In genomic region chr14:68795602-68796417, GRCh38 we compare ENCODE assay signal across 8 cellular contexts. TPM values are rescaled to one million over a fixed set of nuclear protein-coding genes. Genes with fewer than 3 reads are reported as not detected.
DNase-seq lines count a peak whose midpoint lies in the region; ATAC-seq and TF ChIP-seq lines count a peak whose summit lies in the region.

No MANE protein-coding gene starts in this region.

- TF ChIP-seq EP300 in SK-N-SH (IDR thresholded peaks at IDR 0.05; ENCODE audit: borderline replicate concordance in 1 of 2, low read depth in 1 of 2, low read length in 1 of 2), result no peak

- H2AFZ ChIP-seq in SK-N-SH (ENCODE audit: low read depth), result peak overlapping the region; percentile 58

- H3F3A ChIP-seq in SK-N-SH (replicated peaks; ENCODE audit: insufficient read depth), result peaks cover 51% of the 10 kb centered on the region

- peaks cover 66% of the 10 kb centered on the region for H3K36me3 Mint-ChIP-seq in Calu3 (ENCODE audit: insufficient read depth, unreplicated experiment)

- 28% methylated on average over 28 of the region's 69 CpGs for WGBS in SK-N-SH (ENCODE audit: low lambda C conversion rate)
- WGBS in adrenal gland, 4 donors, result 1% methylated on average over 18 to 69 of the region's 69 CpGs

- H3K27ac ChIP-seq in SK-N-SH (ENCODE audit: low read depth in 2 of 2, low read length in 1 of 2) (peak overlapping the region; percentile 91 to 99), adrenal gland (peak overlapping the region; percentile 100), right atrium auricular region (peak overlapping the region; percentile 100)

- peak overlapping the region; percentile 98 for H3K9ac ChIP-seq in SK-N-SH

- H3K27ac Mint-ChIP-seq in Calu3 (ENCODE audit: unreplicated experiment), result peak overlapping the region; percentile 81

- H3K4me3 ChIP-seq in SK-N-SH (ENCODE audit: low read depth in 2 of 2, low read length in 1 of 2) (peak overlapping the region; percentile 60 to 71), adrenal gland (peak overlapping the region; percentile 42 to 71 (median 57)), right atrium auricular region (peak overlapping the region; percentile 83 to 94)

- H3K4me2 ChIP-seq in SK-N-SH, result peak overlapping the region; percentile 88

- H3K27me3 ChIP-seq in SK-N-SH (ENCODE audit: insufficient read depth) (no peaks in the 10 kb centered on the region), adrenal gland (no peaks in the 10 kb centered on the region), right atrium auricular region (no peaks in the 10 kb centered on the region)

- CTCF ChIA-PET in Calu3 (lab: Charles Lee) (interaction anchor here (0.6 to 2.3 kb wide), 4 partner anchors 11 to 291 kb away, joined by 3 to 12 read pairs (median 6); no protein-coding TSS in a partner anchor), SK-N-SH (lab: Yijun Ruan, JAX) (interaction anchor here (0.6 to 3.4 kb wide), 18 partner anchors 13 to 1336 kb away, joined by 3 to 22 read pairs (median 3); no protein-coding TSS in a partner anchor)

- H3K36me3 ChIP-seq in SK-N-SH (replicated peaks in 1 of 2; ENCODE audit: control insufficient read depth in 1 of 2, insufficient read depth in 2 of 2, low read length in 1 of 2) (no peaks in the 10 kb centered on the region), adrenal gland (replicated peaks in 1 of 2) (no peaks in the 10 kb centered on the region), right atrium auricular region (peaks cover 12% of the 10 kb centered on the region)

- intact Hi-C loops in Calu3 (cut with micrococcal nuclease; ENCODE audit: unreplicated experiment) (loop anchor here (2.0 kb wide), 1 partner anchor 19 kb away; no protein-coding TSS in a partner anchor), adrenal gland (cut with DNase I) (no loop called here)

- no peak for TF ChIP-seq RAD21 in SK-N-SH (IDR thresholded peaks at IDR 0.05; ENCODE audit: low read length)

- peaks cover 18% of the 10 kb centered on the region for H3K79me2 ChIP-seq in SK-N-SH (ENCODE audit: insufficient read depth)

- H3K4me3 Mint-ChIP-seq in Calu3 (ENCODE audit: low read depth, unreplicated experiment), result peak overlapping the region; percentile 85

- no peaks in the 10 kb centered on the region for H3K9me2 ChIP-seq in SK-N-SH

- H3K4me1 Mint-ChIP-seq in Calu3 (ENCODE audit: low read depth, unreplicated experiment), result peaks cover 23% of the 10 kb centered on the region

- no TSS peak for BruUV-seq in Calu3 (replicated peaks; lab: Mats Ljungman, UMichigan)

- TF ChIP-seq CTCF in Calu3 (IDR thresholded peaks at IDR 0.05; ENCODE audit: unreplicated experiment), result peak; percentile 73
- TF ChIP-seq CTCF in SK-N-SH (IDR thresholded peaks at IDR 0.05), result peak; percentile 52
- peak; percentile 63 to 96 (median 87) for TF ChIP-seq CTCF in adrenal gland (IDR thresholded peaks at IDR 0.05)
- peak; percentile 84 to 87 for TF ChIP-seq CTCF in right atrium auricular region (IDR thresholded peaks at IDR 0.05)

- no peaks in the 10 kb centered on the region for H4K20me1 ChIP-seq in SK-N-SH (ENCODE audit: insufficient read depth)

- POLR2A ChIA-PET in SK-N-SH (lab: Yijun Ruan, JAX), result no interaction called here

- H3K9me3 ChIP-seq in SK-N-SH, result no peaks in the 10 kb centered on the region
- H3K9me3 ChIP-seq in adrenal gland (replicated peaks in 1 of 3), result no peaks in the 10 kb centered on the region
- no peaks in the 10 kb centered on the region for H3K9me3 ChIP-seq in right atrium auricular region

- H3K4me1 ChIP-seq in SK-N-SH (ENCODE audit: control insufficient read depth in 1 of 2, insufficient read depth in 2 of 2, low read depth in 1 of 2, low read length in 1 of 2) (peaks cover 6 to 21% of the 10 kb centered on the region in 2 experiments; a peak in 3 of 4 replicates), adrenal gland (replicated peaks in 1 of 2) (peaks cover 0 to 20% of the 10 kb centered on the region in 2 donors), right atrium auricular region (peaks cover 0 to 14% of the 10 kb centered on the region in 2 donors)

- ATAC-seq in GM19395 (IDR thresholded peaks at IDR 0.05; ENCODE audit: unreplicated experiment) (peak; percentile 48), HG03558 (IDR thresholded peaks at IDR 0.05; ENCODE audit: extremely low read depth, unreplicated experiment) (peak; percentile 25)

- peak; percentile 72 to 93 for TF ChIP-seq POLR2A in adrenal gland (IDR thresholded peaks at IDR 0.05)

- no peaks in the 10 kb centered on the region for H3K9me3 Mint-ChIP-seq in Calu3 (ENCODE audit: low read depth, unreplicated experiment)

- H3K27me3 Mint-ChIP-seq in Calu3 (ENCODE audit: unreplicated experiment), result no peaks in the 10 kb centered on the region

- DNase-seq in Calu3 (peak; percentile 91), SK-N-SH (peak; percentile 86), adrenal gland (peak; percentile 81 to 88 (median 84)), right atrium auricular region (ENCODE audit: low spot score) (peak; percentile 81), putamen (ENCODE audit: low spot score) (peak; percentile 61), NCI-H187 (lab: John Stamatoyannopoulos, UW) (no peak)

TF ChIP-seq in SK-N-SH, 30 proteins besides CTCF, POLR2A, EP300 and RAD21 (continues in another document):
- TF ChIP-seq RCOR1 (IDR thresholded peaks at IDR 0.05; ENCODE audit: low read length) (no peak), TEAD4 (IDR thresholded peaks at IDR 0.05; ENCODE audit: borderline replicate concordance, insufficient read depth) (no peak), RXRA (IDR thresholded peaks at IDR 0.05; ENCODE audit: borderline replicate concordance, low read depth) (peak; percentile 78; the same call in 1 of the 2 replicates), JUND (IDR thresholded peaks at IDR 0.05) (no peak), RFX5 (IDR thresholded peaks at IDR 0.05; ENCODE audit: low read length) (no peak), ELF1 (IDR thresholded peaks at IDR 0.05) (peak; percentile 68), GABPA (IDR thresholded peaks at IDR 0.05; ENCODE audit: low read depth) (no peak; the same call in 1 of the 2 replicates), YY1 (IDR thresholded peaks at IDR 0.05; ENCODE audit: low read depth) (peak; percentile 57; the same call in 1 of the 2 replicates), TAF1 (IDR thresholded peaks at IDR 0.05; ENCODE audit: borderline replicate concordance, low read depth, low read length) (peak; percentile 9; the same call in 1 of the 2 replicates), TCF12 (IDR thresholded peaks at IDR 0.05) (0 out of 2 replicates have a peak, but pooled peaks have one; percentile 8), CHD2 (IDR thresholded peaks at IDR 0.05; ENCODE audit: low read length, partially characterized antibody) (no peak), FOXJ3 (CRISPR knock-in tag; IDR thresholded peaks at IDR 0.05) (no peak), NRF1 (IDR thresholded peaks at IDR 0.05; ENCODE audit: low read depth, low read length) (no peak), NFIC (IDR thresholded peaks at IDR 0.05; ENCODE audit: borderline replicate concordance) (no peak; the same call in 1 of the 2 replicates), MXI1 (IDR thresholded peaks at IDR 0.05; ENCODE audit: low read depth, low read length) (no peak), SMC3 (IDR thresholded peaks at IDR 0.05; ENCODE audit: low read depth, low read length) (no peak), GATA2 (CRISPR knock-in tag; IDR thresholded peaks at IDR 0.05) (no peak)
- TF ChIP-seq, protein P1, sequence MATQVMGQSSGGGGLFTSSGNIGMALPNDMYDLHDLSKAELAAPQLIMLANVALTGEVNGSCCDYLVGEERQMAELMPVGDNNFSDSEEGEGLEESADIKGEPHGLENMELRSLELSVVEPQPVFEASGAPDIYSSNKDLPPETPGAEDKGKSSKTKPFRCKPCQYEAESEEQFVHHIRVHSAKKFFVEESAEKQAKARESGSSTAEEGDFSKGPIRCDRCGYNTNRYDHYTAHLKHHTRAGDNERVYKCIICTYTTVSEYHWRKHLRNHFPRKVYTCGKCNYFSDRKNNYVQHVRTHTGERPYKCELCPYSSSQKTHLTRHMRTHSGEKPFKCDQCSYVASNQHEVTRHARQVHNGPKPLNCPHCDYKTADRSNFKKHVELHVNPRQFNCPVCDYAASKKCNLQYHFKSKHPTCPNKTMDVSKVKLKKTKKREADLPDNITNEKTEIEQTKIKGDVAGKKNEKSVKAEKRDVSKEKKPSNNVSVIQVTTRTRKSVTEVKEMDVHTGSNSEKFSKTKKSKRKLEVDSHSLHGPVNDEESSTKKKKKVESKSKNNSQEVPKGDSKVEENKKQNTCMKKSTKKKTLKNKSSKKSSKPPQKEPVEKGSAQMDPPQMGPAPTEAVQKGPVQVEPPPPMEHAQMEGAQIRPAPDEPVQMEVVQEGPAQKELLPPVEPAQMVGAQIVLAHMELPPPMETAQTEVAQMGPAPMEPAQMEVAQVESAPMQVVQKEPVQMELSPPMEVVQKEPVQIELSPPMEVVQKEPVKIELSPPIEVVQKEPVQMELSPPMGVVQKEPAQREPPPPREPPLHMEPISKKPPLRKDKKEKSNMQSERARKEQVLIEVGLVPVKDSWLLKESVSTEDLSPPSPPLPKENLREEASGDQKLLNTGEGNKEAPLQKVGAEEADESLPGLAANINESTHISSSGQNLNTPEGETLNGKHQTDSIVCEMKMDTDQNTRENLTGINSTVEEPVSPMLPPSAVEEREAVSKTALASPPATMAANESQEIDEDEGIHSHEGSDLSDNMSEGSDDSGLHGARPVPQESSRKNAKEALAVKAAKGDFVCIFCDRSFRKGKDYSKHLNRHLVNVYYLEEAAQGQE (IDR thresholded peaks at IDR 0.05; ENCODE audit: low read depth, low read length), result no peak
- TF ChIP-seq, protein P2, sequence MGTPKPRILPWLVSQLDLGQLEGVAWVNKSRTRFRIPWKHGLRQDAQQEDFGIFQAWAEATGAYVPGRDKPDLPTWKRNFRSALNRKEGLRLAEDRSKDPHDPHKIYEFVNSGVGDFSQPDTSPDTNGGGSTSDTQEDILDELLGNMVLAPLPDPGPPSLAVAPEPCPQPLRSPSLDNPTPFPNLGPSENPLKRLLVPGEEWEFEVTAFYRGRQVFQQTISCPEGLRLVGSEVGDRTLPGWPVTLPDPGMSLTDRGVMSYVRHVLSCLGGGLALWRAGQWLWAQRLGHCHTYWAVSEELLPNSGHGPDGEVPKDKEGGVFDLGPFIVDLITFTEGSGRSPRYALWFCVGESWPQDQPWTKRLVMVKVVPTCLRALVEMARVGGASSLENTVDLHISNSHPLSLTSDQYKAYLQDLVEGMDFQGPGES (IDR thresholded peaks at IDR 0.05; ENCODE audit: low read depth, low read length), result no peak

RNA-seq across cellular contexts. Expression of gene ZFP36L1, which starts 2.9 kb away (rescaled TPM):
- total RNA-seq in Calu3 (2022) (208 and 240 TPM in 2 replicates), adrenal gland (100 to 1,000 TPM in 7 of 8 donors, 10 to 100 TPM in 1; 95.2 to 332 (median 185) TPM), right atrium auricular region (100 to 1,000 TPM in 1 of 2 donors, 10 to 100 TPM in 1; 66.6 to 276 TPM)
- polyA plus RNA-seq in SK-N-SH (2012; rRNA removed) (8.8 and 16.5 TPM in 2 replicates), adrenal gland (10 to 100 TPM; 38.0 to 69.8 (median 54.8) TPM)
- 8.1 and 13.9 TPM in 2 replicates for polyA plus RNA-seq in SK-N-SH (2012; cell fraction: cytosol; rRNA removed)
- 27.3 and 37.3 TPM in 2 replicates for polyA plus RNA-seq in SK-N-SH (2012; cell fraction: nucleus; rRNA removed)

Comparison
In these comparisons a context has a peak if more than half of its experiments do, and no peak if none do; other contexts are left out.
1. DNase-seq: peak in Calu3 (single experiment), SK-N-SH (single experiment), adrenal gland (7 of 7), right atrium auricular region (single experiment) and putamen (single experiment); none in NCI-H187 (0 of 2).
2. Peak in every context shown above with its lines, with median percentiles within 50 percentile points of each other: CTCF ChIP-seq, H3K27ac ChIP-seq and H3K4me3 ChIP-seq.